Comparison of ENCODE assay signal across 15 cellular contexts in the genomic region with DNA sequence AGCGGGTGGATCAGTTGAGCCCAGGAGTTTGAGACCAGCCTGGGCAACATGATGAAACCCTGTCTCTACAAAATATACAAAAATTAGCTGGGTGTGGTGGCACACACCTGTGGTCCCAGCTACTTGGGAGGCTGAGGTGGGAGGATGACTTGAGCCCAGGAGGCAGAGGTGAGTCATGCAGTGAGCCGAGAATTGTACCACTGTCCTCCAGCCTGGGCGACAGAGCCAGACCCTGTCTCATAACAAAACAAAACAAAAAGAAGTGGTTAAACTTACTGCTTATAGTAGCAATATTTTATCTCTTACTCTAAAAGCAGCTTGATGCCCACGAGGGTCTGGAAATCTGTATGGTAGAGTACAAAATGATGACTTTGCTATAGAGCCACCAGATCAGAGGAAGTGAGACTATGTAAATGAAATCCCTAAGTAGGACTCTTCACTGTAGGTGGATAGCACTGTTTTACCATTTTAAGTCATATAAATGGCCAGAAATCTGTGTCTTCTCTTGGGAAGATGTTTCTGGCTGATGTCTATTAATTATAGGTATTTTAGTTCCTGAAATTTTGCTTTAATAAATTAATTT.
A peak's percentile ranks its signal among the peaks of the same experiment; 100 is the strongest.
DNase-seq lines count a peak whose midpoint lies in the region; ATAC-seq and TF ChIP-seq lines count a peak whose summit lies in the region.
"Had no signal": no experiment of that assay in that cellular context is flagged by ENCODE, and none has a peak within 500 bp of the region (broad histone marks: within the 10 kb centered on the region; RNA-seq: fewer than 3 reads in every experiment).

No MANE protein-coding gene starts in this region.

- H3K27me3 ChIP-seq in GM23248 (replicated peaks; ENCODE audit: insufficient read depth) = no peaks in the 10 kb centered on the region
- no peaks in the 10 kb centered on the region for H3K27me3 ChIP-seq in RWPE2 (ENCODE audit: insufficient read depth, poor library complexity, severe bottlenecking)
- H3K27me3 ChIP-seq in osteoblast (ENCODE audit: insufficient read depth, low read length) = no peaks in the 10 kb centered on the region

- no peak overlapping the region for H3K4me3 Mint-ChIP-seq in T-cell
- H3K4me3 Mint-ChIP-seq: B cell; CD4-positive, alpha-beta memory T cell had no signal

- H4K20me1 ChIP-seq in GM23248 (ENCODE audit: insufficient read depth) (no peaks in the 10 kb centered on the region), osteoblast (ENCODE audit: insufficient read depth, low read length) (no peaks in the 10 kb centered on the region)

- peaks cover 0 to 16% of the 10 kb centered on the region in 2 donors for H3K9me3 Mint-ChIP-seq in activated naive CD4-positive, alpha-beta T cell treated with anti-CD3 and anti-CD28 coated beads, Interleukin-2, amount 50 U/mL, for 72 hours
- H3K9me3 Mint-ChIP-seq in T-cell = no peaks in the 10 kb centered on the region
- H3K9me3 Mint-ChIP-seq: CD4-positive, alpha-beta memory T cell had no signal

- no peaks in the 10 kb centered on the region for H3K9me3 ChIP-seq in GM23248 (ENCODE audit: low read depth)
- H3K9me3 ChIP-seq in RWPE2 (ENCODE audit: severe bottlenecking) = no peaks in the 10 kb centered on the region
- H3K9me3 ChIP-seq in osteoblast (ENCODE audit: low read depth, low read length) = no peaks in the 10 kb centered on the region

- H3K4me1 ChIP-seq in GM23248 (ENCODE audit: insufficient read depth) (peaks cover 33% of the 10 kb centered on the region), RWPE2 (ENCODE audit: insufficient read depth, poor library complexity, severe bottlenecking) (peaks cover 40% of the 10 kb centered on the region), osteoblast (ENCODE audit: insufficient read depth, low read length) (peaks cover 22% of the 10 kb centered on the region)

- no peaks in the 10 kb centered on the region for H3K9me2 ChIP-seq in GM23248 (ENCODE audit: insufficient read depth)

- H3K27ac Mint-ChIP-seq in activated naive CD4-positive, alpha-beta T cell treated with anti-CD3 and anti-CD28 coated beads, Interleukin-2, amount 50 U/mL, for 72 hours = peak overlapping the region in 1 of 2 donors; percentile 63
- H3K27ac Mint-ChIP-seq in T-cell = no peak overlapping the region
- H3K27ac Mint-ChIP-seq: B cell had no signal

- H3K27me3 Mint-ChIP-seq in T-cell = no peaks in the 10 kb centered on the region
- H3K27me3 Mint-ChIP-seq: B cell; CD4-positive, alpha-beta memory T cell had no signal

- H3K4me2 ChIP-seq in GM23248 (ENCODE audit: unreplicated experiment) = no peak overlapping the region
- no peak overlapping the region for H3K4me2 ChIP-seq in osteoblast (ENCODE audit: insufficient read depth, low read length)
- H3K4me2 ChIP-seq: PC-9 had no signal

- ATAC-seq in activated naive CD4-positive, alpha-beta T cell treated with anti-CD3 and anti-CD28 coated beads, Interleukin-2, amount 50 U/mL, for 72 hours = peak; percentile 19 to 70
- ATAC-seq in RWPE2 (ENCODE audit: low read depth) (no peak), T-cell (replicated peaks in 1 of 4) (no peak), GM21619 (IDR thresholded peaks at IDR 0.05; ENCODE audit: unreplicated experiment) (no peak)

- H3K4me3 ChIP-seq in GM23248 = no peak overlapping the region
- no peak overlapping the region for H3K4me3 ChIP-seq in RWPE2 (ENCODE audit: severe bottlenecking)
- no peak overlapping the region for H3K4me3 ChIP-seq in osteoblast (ENCODE audit: insufficient read depth, low read length)
- H3K4me3 ChIP-seq: PC-9 had no signal

- no peak overlapping the region for H2AFZ ChIP-seq in GM23248
- no peak overlapping the region for H2AFZ ChIP-seq in osteoblast (ENCODE audit: low read length)
- H2AFZ ChIP-seq: PC-9 had no signal

- no peak overlapping the region for H3K9ac ChIP-seq in GM23248

- H3K79me2 ChIP-seq in GM23248 (ENCODE audit: insufficient read depth) (peaks cover 71% of the 10 kb centered on the region), osteoblast (ENCODE audit: insufficient read depth, low read length) (peaks cover 35% of the 10 kb centered on the region)

- TF ChIP-seq CTCF in RWPE2 (IDR thresholded peaks at IDR 0.05; ENCODE audit: poor library complexity, severe bottlenecking) (no peak), osteoblast (IDR thresholded peaks at IDR 0.05; ENCODE audit: extremely low read depth, low read depth, low read length) (no peak)

- CTCF ChIA-PET in T-cell (lab: Charles Lee) = no interaction called here

- no peak for DNase-seq in activated naive CD4-positive, alpha-beta T cell treated with anti-CD3 and anti-CD28 coated beads, Interleukin-2, amount 50 U/mL, for 72 hours (ENCODE audit: low spot score in 2 of 2)
- DNase-seq in activated naive CD4-positive, alpha-beta T cell (lab: John Stamatoyannopoulos, UW) = no peak
- DNase-seq in GM23248 (no peak), RWPE2 (ENCODE audit: low spot score) (no peak), osteoblast (ENCODE audit: insufficient read length, low spot score, missing footprints) (no peak), T-cell (no peak), HUDEP-2 (lab: John Stamatoyannopoulos, UW; ENCODE audit: unreplicated experiment in 76 of 76) (no peak)
- DNase-seq: CD4-positive, alpha-beta memory T cell; DMS79; NCI-H345; NCI-H69; NK-92 treated with Interleukin-12 subunit alpha and Interleukin-12 subunit beta, amount 100 ng/mL, for 24 hours; PC-9 had no signal

- H3F3A ChIP-seq in GM23248 (ENCODE audit: insufficient read depth) = peaks cover 59% of the 10 kb centered on the region

- H3K36me3 ChIP-seq in GM23248 (ENCODE audit: low read depth) (peaks cover 16% of the 10 kb centered on the region), RWPE2 (ENCODE audit: low read depth) (peaks cover 55% of the 10 kb centered on the region), osteoblast (ENCODE audit: insufficient read depth, low read length) (peaks cover 23% of the 10 kb centered on the region)

- in situ Hi-C loops in GM23248 (cut with MboI) = no loop called here

- peaks cover 12 to 48% of the 10 kb centered on the region in 2 donors for H3K36me3 Mint-ChIP-seq in activated naive CD4-positive, alpha-beta T cell treated with anti-CD3 and anti-CD28 coated beads, Interleukin-2, amount 50 U/mL, for 72 hours
- H3K36me3 Mint-ChIP-seq in T-cell = peaks cover 49% of the 10 kb centered on the region

- H3K27ac ChIP-seq in GM23248 = peak overlapping the region; percentile 76
- H3K27ac ChIP-seq in RWPE2 (ENCODE audit: poor library complexity, severe bottlenecking) = peak overlapping the region; percentile 98
- H3K27ac ChIP-seq in osteoblast (ENCODE audit: low read depth, low read length) = peak overlapping the region; percentile 7

- H3K4me1 Mint-ChIP-seq in T-cell = peaks cover 4 to 17% (median 9%) of the 10 kb centered on the region in 3 donors
- H3K4me1 Mint-ChIP-seq: B cell had no signal

- WGBS in GM23248 (ENCODE audit: low coverage in 1 of 2, low lambda C conversion rate in 2 of 2, missing lambda C conversion rate in 2 of 2), 2 experiments = 88 to 91% methylated on average over 4 of the region's 4 CpGs

- POLR2A ChIA-PET in T-cell (lab: Charles Lee) = no interaction called here

Comparison
In these comparisons a context has a peak if more than half of its experiments do, and no peak if none do; other contexts are left out.
1. ATAC-seq: peak in activated naive CD4-positive, alpha-beta T cell treated with anti-CD3 and anti-CD28 coated beads, Interleukin-2, amount 50 U/mL, for 72 hours (2 of 2); none in RWPE2 (single experiment), T-cell (0 of 4) and GM21619 (single experiment).
2. H3K27ac ChIP-seq: peak in every context shown above with its lines; median percentile 98 in RWPE2; 76 in GM23248; 7 in osteoblast.